5 cellular contexts compared by ENCODE assay signal in genomic region chr3:82276992-82277391, GRCh38.
"Had no signal": no experiment of that assay in that cellular context is flagged by ENCODE, and none has a peak within 500 bp of the region (broad histone marks: within the 10 kb centered on the region; RNA-seq: fewer than 3 reads in every experiment).

No MANE protein-coding gene starts in this region.

- H3K4me3 ChIP-seq: K562 had no signal

- H3K27ac ChIP-seq: HL-60 had no signal

- DNase-seq: IMR-90, KBM-7, KG1 had no signal
